Comparison of ENCODE assay signal across 26 cellular contexts in genomic region chr12:6909421-6910145, GRCh38. TPM values are rescaled to one million over a fixed set of nuclear protein-coding genes. Genes with fewer than 3 reads are reported as not detected.
"Had no signal": no experiment of that assay in that cellular context is flagged by ENCODE, and none has a peak within 500 bp of the region (broad histone marks: within the 10 kb centered on the region; RNA-seq: fewer than 3 reads in every experiment).

No MANE protein-coding gene starts in this region.

- DNase-seq: activated CD4-positive, alpha-beta T cell treated with anti-CD3 and anti-CD28 coated beads, Interleukin-2, amount 10 ng/mL, durations not matched to agents 7 days and 5 days; activated gamma-delta T cell treated with Interleukin-2 at 50 U/mL for 16 hours; activated T-cell treated with anti-CD3 and anti-CD28 coated beads, Interleukin-2, amount 50 U/mL, for 1 hour; amniotic stem cell; colonic mucosa; dorsolateral prefrontal cortex; effector memory CD8-positive, alpha-beta T cell; gastrocnemius medialis; hypothalamus; left ventricle myocardium inferior; mammary epithelial cell; naive thymus-derived CD8-positive, alpha-beta T cell; stimulated activated CD4-positive, alpha-beta T cell treated with anti-CD3 and anti-CD28 coated beads, Interleukin-1b, Interleukin-23, amount 100 ng/mL, for 48 hours; stimulated activated naive CD8-positive, alpha-beta T cell treated with anti-CD3 and anti-CD28 coated beads, Interleukin-15, amount 100 ng/mL, for 72 hours; tibial artery had no signal

- H3K27ac ChIP-seq: breast epithelium, colonic mucosa, esophagus muscularis mucosa, gastrocnemius medialis, left ventricle myocardium inferior, prostate gland, tibial artery, VCaP had no signal

- H3K4me3 ChIP-seq: breast epithelium, colonic mucosa, dorsolateral prefrontal cortex, esophagus muscularis mucosa, gastrocnemius medialis, left ventricle myocardium inferior, prostate gland, tibial artery had no signal

- H3K4me1 ChIP-seq: colonic mucosa, prostate gland had no signal

- ATAC-seq: activated CD4-positive, CD25-positive, alpha-beta regulatory T cell treated with anti-CD3 and anti-CD28 coated beads, Interleukin-2, amount 50 U/mL, for 24 hours; effector memory CD8-positive, alpha-beta T cell; gastrocnemius medialis; naive thymus-derived CD8-positive, alpha-beta T cell; stimulated activated effector memory CD8-positive, alpha-beta T cell treated with anti-CD3 and anti-CD28 coated beads, Interleukin-12 subunit alpha, Interleukin-12 subunit beta, amount 100 ng/mL, for 72 hours; stimulated activated naive CD8-positive, alpha-beta T cell treated with anti-CD3 and anti-CD28 coated beads, Interleukin-15, amount 100 ng/mL, for 72 hours had no signal

- H3K36me3 ChIP-seq: breast epithelium, colonic mucosa, gastrocnemius medialis, left ventricle myocardium inferior, prostate gland had no signal

- H3K9me3 ChIP-seq: breast epithelium, colonic mucosa, esophagus muscularis mucosa, gastrocnemius medialis, left ventricle myocardium inferior, prostate gland, tibial artery had no signal

- H3K27me3 ChIP-seq: breast epithelium, colonic mucosa, dorsolateral prefrontal cortex, esophagus muscularis mucosa, tibial artery had no signal

RNA-seq across cellular contexts. Expression of gene RNU7-1, which starts 34.0 kb away (rescaled TPM):
- total RNA-seq: activated CD4-positive, alpha-beta T cell treated with anti-CD3 and anti-CD28 coated beads, Interleukin-2, amount 10 ng/mL, durations not matched to agents 7 days and 5 days; breast epithelium; colonic mucosa; dorsolateral prefrontal cortex; endothelial cell of umbilical vein; esophagus muscularis mucosa; gastrocnemius medialis; left ventricle myocardium inferior; mammary epithelial cell; mesothelial cell of epicardium; naive thymus-derived CD8-positive, alpha-beta T cell; osteocyte; prostate gland; skeletal muscle tissue; ureter had no signal
